Comparison of ENCODE assay signal across 1 cellular context in the genomic region with DNA sequence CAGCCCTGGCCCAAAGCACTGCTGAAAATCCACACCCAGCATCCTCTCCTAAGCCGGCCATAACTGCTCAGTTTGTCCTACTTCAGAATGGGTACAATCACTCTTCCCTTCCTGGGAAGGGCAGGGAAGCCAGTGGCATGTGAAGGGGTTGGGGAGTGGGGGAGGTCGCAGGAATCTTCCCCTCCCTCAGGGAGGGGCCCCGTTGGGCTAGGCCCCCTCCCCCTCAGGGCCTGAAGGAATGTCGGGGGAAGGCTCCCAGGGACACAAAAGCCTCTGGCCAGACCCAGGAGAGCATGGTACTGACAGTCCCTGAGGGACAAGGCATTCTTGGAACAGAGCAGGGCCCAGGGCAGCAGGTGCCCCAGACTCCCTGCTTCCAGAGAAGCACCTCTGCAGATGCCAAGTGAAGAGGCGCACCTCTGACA.
TF ChIP-seq lines count a peak whose summit lies in the region.

No MANE protein-coding gene starts in this region.

TF ChIP-seq in HEK293, 187 proteins besides CTCF, POLR2A, EP300 and RAD21 (continued from another document):
- TF ChIP-seq, protein P1, sequence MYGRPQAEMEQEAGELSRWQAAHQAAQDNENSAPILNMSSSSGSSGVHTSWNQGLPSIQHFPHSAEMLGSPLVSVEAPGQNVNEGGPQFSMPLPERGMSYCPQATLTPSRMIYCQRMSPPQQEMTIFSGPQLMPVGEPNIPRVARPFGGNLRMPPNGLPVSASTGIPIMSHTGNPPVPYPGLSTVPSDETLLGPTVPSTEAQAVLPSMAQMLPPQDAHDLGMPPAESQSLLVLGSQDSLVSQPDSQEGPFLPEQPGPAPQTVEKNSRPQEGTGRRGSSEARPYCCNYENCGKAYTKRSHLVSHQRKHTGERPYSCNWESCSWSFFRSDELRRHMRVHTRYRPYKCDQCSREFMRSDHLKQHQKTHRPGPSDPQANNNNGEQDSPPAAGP (tag by site-specific recombination; IDR thresholded peaks at IDR 0.05) = peak; percentile 80
- TF ChIP-seq SP3 (tag by site-specific recombination; IDR thresholded peaks at IDR 0.05) (0 out of 2 replicates have a peak, but pooled peaks have one; percentile 10), ZNF416 (tag by site-specific recombination; IDR thresholded peaks at IDR 0.05) (no peak)
